17 cellular contexts compared by ENCODE assay signal in the genomic region with DNA sequence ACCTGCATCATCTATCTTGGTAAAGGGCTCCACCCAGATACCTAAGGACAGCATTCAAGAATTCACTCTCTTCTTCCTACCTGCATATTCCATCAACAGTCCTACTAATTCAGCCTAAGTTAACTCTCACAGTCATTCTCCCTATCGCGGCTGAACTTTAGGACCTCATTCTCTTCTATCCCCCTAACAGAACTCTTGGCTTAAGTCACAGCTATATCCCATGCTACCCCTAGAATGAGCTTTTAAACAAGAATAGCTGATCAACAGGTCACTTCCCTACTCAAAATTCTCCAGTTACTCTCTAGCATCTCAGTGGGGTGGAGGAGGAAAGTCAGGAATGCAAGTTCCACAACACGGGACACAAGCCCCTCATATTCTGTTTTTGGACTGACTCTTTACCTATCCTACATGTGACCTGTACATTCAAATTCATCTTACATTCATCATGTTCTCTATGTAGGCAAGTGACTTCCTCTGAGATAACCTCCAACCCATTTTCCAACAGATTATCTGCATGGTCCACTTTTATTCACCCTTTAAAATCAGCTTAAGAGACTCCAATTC. TPM values are rescaled to one million over a fixed set of nuclear protein-coding genes. Genes with fewer than 3 reads are reported as not detected.
DNase-seq lines count a peak whose midpoint lies in the region; ATAC-seq and TF ChIP-seq lines count a peak whose summit lies in the region.
"Had no signal": no experiment of that assay in that cellular context is flagged by ENCODE, and none has a peak within 500 bp of the region (broad histone marks: within the 10 kb centered on the region; RNA-seq: fewer than 3 reads in every experiment).

No MANE protein-coding gene starts in this region.

- H3K4me1 Mint-ChIP-seq in activated T-cell treated with anti-CD3 and anti-CD28 coated beads, Interleukin-2, amount 50 U/mL, for 24 hours (ENCODE audit: low read depth), result peaks cover 49% of the 10 kb centered on the region
- H3K4me1 Mint-ChIP-seq in activated T-cell treated with anti-CD3 and anti-CD28 coated beads, Interleukin-2, amount 50 U/mL, for 4 hours (ENCODE audit: low read depth), result peaks cover 33% of the 10 kb centered on the region
- peaks cover 29 to 54% (median 34%) of the 10 kb centered on the region in 3 donors for H3K4me1 Mint-ChIP-seq in CD8-positive, alpha-beta memory T cell
- peaks cover 37% of the 10 kb centered on the region for H3K4me1 Mint-ChIP-seq in activated B cell treated with CpG ODN at 0.5 μM for 24 hours
- H3K4me1 Mint-ChIP-seq in naive thymus-derived CD8-positive, alpha-beta T cell, result peaks cover 15 to 31% (median 27%) of the 10 kb centered on the region in 4 donors

- no peak overlapping the region for H2AFZ ChIP-seq in SK-N-SH (ENCODE audit: low read depth)
- H2AFZ ChIP-seq: GM23248 had no signal

- H3K4me3 ChIP-seq in CD8-positive, alpha-beta memory T cell (ENCODE audit: low read length), result no peak overlapping the region
- H3K4me3 ChIP-seq in SK-N-SH (ENCODE audit: low read depth in 2 of 2, low read length in 1 of 2), result no peak overlapping the region
- H3K4me3 ChIP-seq: BLaER1 treated with 17β-estradiol and CSF1 and Interleukin-3, amounts not matched to agents 10 nM and 100 nM; GM23248 had no signal

- H3K27me3 ChIP-seq in CD8-positive, alpha-beta memory T cell (ENCODE audit: insufficient read depth, low read length, poor library complexity, severe bottlenecking), result no peaks in the 10 kb centered on the region
- no peaks in the 10 kb centered on the region for H3K27me3 ChIP-seq in SK-N-SH (ENCODE audit: insufficient read depth)
- H3K27me3 ChIP-seq: BLaER1 treated with 17β-estradiol and CSF1 and Interleukin-3, amounts not matched to agents 10 nM and 100 nM had no signal

- no peak overlapping the region for H3K27ac ChIP-seq in CD8-positive, alpha-beta memory T cell (ENCODE audit: low read depth, low read length)
- H3K27ac ChIP-seq in SK-N-SH (ENCODE audit: low read depth in 2 of 2, low read length in 1 of 2), result no peak overlapping the region
- H3K27ac ChIP-seq: BLaER1 treated with 17β-estradiol and CSF1 and Interleukin-3, amounts not matched to agents 10 nM and 100 nM; GM23248; RWPE1 had no signal

- H4K20me1 ChIP-seq in SK-N-SH (ENCODE audit: insufficient read depth), result no peaks in the 10 kb centered on the region
- H4K20me1 ChIP-seq: BLaER1 treated with 17β-estradiol and CSF1 and Interleukin-3, amounts not matched to agents 10 nM and 100 nM had no signal

- no peaks in the 10 kb centered on the region for H3K9me3 ChIP-seq in CD8-positive, alpha-beta memory T cell (ENCODE audit: low read length)
- H3K9me3 ChIP-seq in SK-N-SH, result no peaks in the 10 kb centered on the region
- H3K9me3 ChIP-seq: BLaER1 treated with 17β-estradiol and CSF1 and Interleukin-3, amounts not matched to agents 10 nM and 100 nM had no signal

- peaks cover 6% of the 10 kb centered on the region for H3F3A ChIP-seq in SK-N-SH (replicated peaks; ENCODE audit: insufficient read depth)

- DNase-seq in activated T-cell treated with anti-CD3 and anti-CD28 coated beads, Interleukin-2, amount 50 U/mL, for 24 hours, result no peak
- no peak for DNase-seq in activated T-cell treated with anti-CD3 and anti-CD28 coated beads, Interleukin-2, amount 50 U/mL, for 4 hours
- DNase-seq in CD8-positive, alpha-beta memory T cell, result no peak
- no peak for DNase-seq in activated B cell treated with CpG ODN at 0.5 μM for 24 hours
- DNase-seq in naive thymus-derived CD8-positive, alpha-beta T cell, result no peak
- DNase-seq in cortex of kidney (lab: John Stamatoyannopoulos, UW), result no peak
- no peak for DNase-seq in SK-N-SH
- DNase-seq in AG08396 (ENCODE audit: low spot score), result no peak
- DNase-seq: GM23248, KG1, NCI-H1436 treated with DMSO at 0.1 percent for 48 hours, NCI-H2029 treated with DMSO at 0.1 percent for 48 hours, NCI-H2171 treated with DMSO at 0.1 percent for 48 hours, NCI-H82, PC-3 had no signal

- POLR2A ChIA-PET in CD8-positive, alpha-beta memory T cell (lab: Charles Lee), result no interaction called here
- POLR2A ChIA-PET in activated B cell treated with CpG ODN at 0.5 μM for 24 hours (lab: Charles Lee) (interaction anchor here (1.0 kb wide), 1 partner anchor 163 kb away, joined by 3 read pairs; no protein-coding TSS in a partner anchor), SK-N-SH (lab: Yijun Ruan, JAX) (no interaction called here)
- POLR2A ChIA-PET in naive thymus-derived CD8-positive, alpha-beta T cell (lab: Charles Lee), result no interaction called here

- intact Hi-C loops in activated B cell treated with CpG ODN at 0.5 μM for 24 hours (cut with micrococcal nuclease), result no loop called here

- TF ChIP-seq RAD21 in SK-N-SH (IDR thresholded peaks at IDR 0.05; ENCODE audit: low read length), result no peak

- H3K9me2 ChIP-seq in SK-N-SH, result no peaks in the 10 kb centered on the region

- H3K9me3 Mint-ChIP-seq in activated T-cell treated with anti-CD3 and anti-CD28 coated beads, Interleukin-2, amount 50 U/mL, for 24 hours, result no peaks in the 10 kb centered on the region
- no peaks in the 10 kb centered on the region for H3K9me3 Mint-ChIP-seq in activated T-cell treated with anti-CD3 and anti-CD28 coated beads, Interleukin-2, amount 50 U/mL, for 4 hours
- no peaks in the 10 kb centered on the region for H3K9me3 Mint-ChIP-seq in CD8-positive, alpha-beta memory T cell
- no peaks in the 10 kb centered on the region for H3K9me3 Mint-ChIP-seq in activated B cell treated with CpG ODN at 0.5 μM for 24 hours
- H3K9me3 Mint-ChIP-seq in naive thymus-derived CD8-positive, alpha-beta T cell, result no peaks in the 10 kb centered on the region

- 100% methylated on average over 3 of the region's 3 CpGs for WGBS in SK-N-SH (ENCODE audit: low lambda C conversion rate)

- TF ChIP-seq CTCF in activated B cell treated with CpG ODN at 0.5 μM for 24 hours (IDR thresholded peaks at IDR 0.05) (no peak), SK-N-SH (IDR thresholded peaks at IDR 0.05) (no peak)

- no peak for TF ChIP-seq EP300 in SK-N-SH (IDR thresholded peaks at IDR 0.05; ENCODE audit: borderline replicate concordance in 1 of 2, low read depth in 1 of 2, low read length in 1 of 2)

- H3K36me3 ChIP-seq in CD8-positive, alpha-beta memory T cell (ENCODE audit: insufficient read depth, low read length), result peaks cover 4% of the 10 kb centered on the region
- peaks cover 41 to 60% of the 10 kb centered on the region in 2 experiments for H3K36me3 ChIP-seq in SK-N-SH (replicated peaks in 1 of 2; ENCODE audit: control insufficient read depth in 1 of 2, insufficient read depth in 2 of 2, low read length in 1 of 2)

- peaks cover 91% of the 10 kb centered on the region for H3K36me3 Mint-ChIP-seq in activated T-cell treated with anti-CD3 and anti-CD28 coated beads, Interleukin-2, amount 50 U/mL, for 24 hours (ENCODE audit: low read depth)
- peaks cover 44% of the 10 kb centered on the region for H3K36me3 Mint-ChIP-seq in activated T-cell treated with anti-CD3 and anti-CD28 coated beads, Interleukin-2, amount 50 U/mL, for 4 hours (ENCODE audit: insufficient read depth)
- peaks cover 12 to 64% (median 26%) of the 10 kb centered on the region in 3 donors for H3K36me3 Mint-ChIP-seq in CD8-positive, alpha-beta memory T cell
- H3K36me3 Mint-ChIP-seq in activated B cell treated with CpG ODN at 0.5 μM for 24 hours (ENCODE audit: low read depth), result peaks cover 77% of the 10 kb centered on the region
- H3K36me3 Mint-ChIP-seq in naive thymus-derived CD8-positive, alpha-beta T cell, result peaks cover 7 to 66% (median 11%) of the 10 kb centered on the region in 3 donors

- peak overlapping the region; percentile 79 for H3K27ac Mint-ChIP-seq in activated T-cell treated with anti-CD3 and anti-CD28 coated beads, Interleukin-2, amount 50 U/mL, for 24 hours
- peak overlapping the region in 7 of 8 donors; percentile 1 to 90 (median 58) for H3K27ac Mint-ChIP-seq in CD8-positive, alpha-beta memory T cell
- peak overlapping the region; percentile 21 for H3K27ac Mint-ChIP-seq in activated B cell treated with CpG ODN at 0.5 μM for 24 hours
- H3K27ac Mint-ChIP-seq in naive thymus-derived CD8-positive, alpha-beta T cell, result peak overlapping the region in 7 of 10 donors; percentile 3 to 77 (median 44)

- H3K4me1 ChIP-seq in CD8-positive, alpha-beta memory T cell (ENCODE audit: insufficient read depth, low read length), result no peaks in the 10 kb centered on the region
- no peaks in the 10 kb centered on the region for H3K4me1 ChIP-seq in SK-N-SH (ENCODE audit: control insufficient read depth in 1 of 2, insufficient read depth in 2 of 2, low read depth in 1 of 2, low read length in 1 of 2)

- H3K4me3 Mint-ChIP-seq in activated T-cell treated with anti-CD3 and anti-CD28 coated beads, Interleukin-2, amount 50 U/mL, for 24 hours, result peak overlapping the region; percentile 3
- H3K4me3 Mint-ChIP-seq in activated T-cell treated with anti-CD3 and anti-CD28 coated beads, Interleukin-2, amount 50 U/mL, for 4 hours, result no peak overlapping the region
- no peak overlapping the region for H3K4me3 Mint-ChIP-seq in CD8-positive, alpha-beta memory T cell
- H3K4me3 Mint-ChIP-seq in activated B cell treated with CpG ODN at 0.5 μM for 24 hours, result no peak overlapping the region
- no peak overlapping the region for H3K4me3 Mint-ChIP-seq in naive thymus-derived CD8-positive, alpha-beta T cell

- H3K27me3 Mint-ChIP-seq in activated T-cell treated with anti-CD3 and anti-CD28 coated beads, Interleukin-2, amount 50 U/mL, for 24 hours, result no peaks in the 10 kb centered on the region
- no peaks in the 10 kb centered on the region for H3K27me3 Mint-ChIP-seq in activated T-cell treated with anti-CD3 and anti-CD28 coated beads, Interleukin-2, amount 50 U/mL, for 4 hours (ENCODE audit: low read depth)
- no peaks in the 10 kb centered on the region for H3K27me3 Mint-ChIP-seq in CD8-positive, alpha-beta memory T cell
- H3K27me3 Mint-ChIP-seq in activated B cell treated with CpG ODN at 0.5 μM for 24 hours, result no peaks in the 10 kb centered on the region
- no peaks in the 10 kb centered on the region for H3K27me3 Mint-ChIP-seq in naive thymus-derived CD8-positive, alpha-beta T cell

- no peak overlapping the region for H3K4me2 ChIP-seq in SK-N-SH
- H3K4me2 ChIP-seq: BLaER1 treated with 17β-estradiol and CSF1 and Interleukin-3, amounts not matched to agents 10 nM and 100 nM had no signal

- H3K9ac ChIP-seq in SK-N-SH, result no peak overlapping the region
- H3K9ac ChIP-seq: BLaER1 treated with 17β-estradiol and CSF1 and Interleukin-3, amounts not matched to agents 10 nM and 100 nM; GM23248 had no signal

- no peak for ATAC-seq in activated T-cell treated with anti-CD3 and anti-CD28 coated beads, Interleukin-2, amount 50 U/mL, for 4 hours
- ATAC-seq in activated B cell treated with CpG ODN at 0.5 μM for 24 hours (ENCODE audit: low read depth), result no peak
- ATAC-seq in naive thymus-derived CD8-positive, alpha-beta T cell, result no peak
- ATAC-seq: PC-3 had no signal

- H3K79me2 ChIP-seq in SK-N-SH (ENCODE audit: insufficient read depth), result 0 out of 2 replicates have a peak, but pooled peaks cover 6% of the 10 kb centered on the region

- CTCF ChIA-PET in CD8-positive, alpha-beta memory T cell (lab: Charles Lee), result no interaction called here
- CTCF ChIA-PET in activated B cell treated with CpG ODN at 0.5 μM for 24 hours (lab: Charles Lee), result no interaction called here
- CTCF ChIA-PET in SK-N-SH (lab: Yijun Ruan, JAX), result interaction anchor here (0.7 to 1.0 kb wide), 2 partner anchors 18 to 1364 kb away, joined by 3 read pairs; no protein-coding TSS in a partner anchor

RNA-seq across cellular contexts. Expression of gene MRPL39, which starts 21.0 kb away (rescaled TPM):
- 10 to 100 TPM; 75.2 to 80.0 (median 75.6) TPM for total RNA-seq in activated T-cell treated with anti-CD3 and anti-CD28 coated beads, Interleukin-2, amount 50 U/mL, for 4 hours
- total RNA-seq in CD8-positive, alpha-beta memory T cell, result 10 to 100 TPM; 81.1 to 85.5 TPM
- polyA plus RNA-seq in CD8-positive, alpha-beta memory T cell, result 39.3 TPM
- 43.6 and 46.3 TPM in 2 replicates for total RNA-seq in activated B cell treated with CpG ODN at 0.5 μM for 24 hours
- total RNA-seq in naive thymus-derived CD8-positive, alpha-beta T cell, result 10 to 100 TPM; 21.7 to 21.8 TPM
- 10 to 100 TPM; 29.6 to 41.1 (median 37.3) TPM for polyA plus RNA-seq in naive thymus-derived CD8-positive, alpha-beta T cell
- polyA plus RNA-seq in SK-N-SH (2012; rRNA removed), result 21.1 and 26.9 TPM in 2 replicates
- 30.2 and 43.6 TPM in 2 replicates for polyA plus RNA-seq in SK-N-SH (2012; cell fraction: cytosol; rRNA removed)
- 7.3 and 13.5 TPM in 2 replicates for polyA plus RNA-seq in SK-N-SH (2012; cell fraction: nucleus; rRNA removed)

RNA-seq across cellular contexts. Expression of gene JAM2, which starts 52.7 kb away (rescaled TPM):
- total RNA-seq in activated T-cell treated with anti-CD3 and anti-CD28 coated beads, Interleukin-2, amount 50 U/mL, for 4 hours, result under 1 TPM; 0.13 to 0.46 (median 0.29) TPM
- total RNA-seq in CD8-positive, alpha-beta memory T cell, result 1 to 10 TPM; 1.2 to 1.4 TPM
- polyA plus RNA-seq in CD8-positive, alpha-beta memory T cell, result not detected
- total RNA-seq in activated B cell treated with CpG ODN at 0.5 μM for 24 hours, result 2.0 and 2.1 TPM in 2 replicates
- total RNA-seq in naive thymus-derived CD8-positive, alpha-beta T cell, result under 1 TPM; 0.19 to 0.23 TPM
- under 1 TPM in 2 of 3 donors, not detected in 1; 0.05 to 0.21 TPM for polyA plus RNA-seq in naive thymus-derived CD8-positive, alpha-beta T cell
- 8.3 and 8.4 TPM in 2 replicates for polyA plus RNA-seq in SK-N-SH (2012; rRNA removed)
- 9.1 and 9.3 TPM in 2 replicates for polyA plus RNA-seq in SK-N-SH (2012; cell fraction: cytosol; rRNA removed)
- polyA plus RNA-seq in SK-N-SH (2012; cell fraction: nucleus; rRNA removed), result 4.8 and 8.1 TPM in 2 replicates
- total RNA-seq: PC-3 had no signal

Comparison
In these comparisons a context has a peak if more than half of its experiments do, and no peak if none do; other contexts are left out.
1. H3K27ac Mint-ChIP-seq: peak in every context shown above with its lines; median percentile 79 in activated T-cell treated with anti-CD3 and anti-CD28 coated beads, Interleukin-2, amount 50 U/mL, for 24 hours; 58 in CD8-positive, alpha-beta memory T cell; 44 in naive thymus-derived CD8-positive, alpha-beta T cell; 21 in activated B cell treated with CpG ODN at 0.5 μM for 24 hours.